ENCODE assay signal across 14 cellular contexts in the genomic region with DNA sequence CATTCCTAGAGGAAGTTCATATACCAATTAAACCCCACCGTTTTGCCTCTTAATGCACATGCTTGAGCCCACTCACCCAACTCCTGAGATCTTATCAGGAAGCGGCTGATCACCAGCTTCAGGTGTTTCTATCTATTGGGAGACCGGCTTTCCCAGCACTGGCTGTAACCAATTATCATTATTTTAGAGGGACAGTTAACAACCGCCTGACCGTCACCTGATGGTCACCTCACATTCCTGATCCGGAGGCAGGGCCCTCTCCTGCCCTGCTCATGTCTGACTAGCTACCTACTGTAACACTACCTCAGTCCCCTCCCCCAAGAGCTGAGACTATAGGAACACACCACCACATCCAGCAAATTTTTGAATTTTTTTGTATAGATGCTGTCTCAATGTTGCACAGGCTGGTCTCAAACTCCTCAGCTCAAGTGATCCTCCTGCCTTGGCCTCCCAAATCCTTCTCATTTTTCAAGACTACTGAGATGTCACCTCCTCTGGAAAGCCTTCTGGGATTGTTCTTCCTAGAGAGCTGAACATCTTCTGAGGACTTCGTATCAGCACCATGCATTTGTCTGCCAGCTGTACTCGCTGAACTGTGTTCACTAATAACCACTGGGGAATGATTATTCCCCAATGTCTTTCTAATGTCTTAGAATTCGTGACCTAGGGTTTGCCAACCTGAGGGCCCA.
DNase-seq lines count a peak whose midpoint lies in the region; TF ChIP-seq lines count a peak whose summit lies in the region.
"Had no signal": no experiment of that assay in that cellular context is flagged by ENCODE, and none has a peak within 500 bp of the region (broad histone marks: within the 10 kb centered on the region; RNA-seq: fewer than 3 reads in every experiment).

No MANE protein-coding gene starts in this region.

- H3K79me1 ChIP-seq in mesenchymal stem cell (replicated peaks; ENCODE audit: low read length, poor library complexity, severe bottlenecking): no peaks in the 10 kb centered on the region

- CTCF ChIA-PET in HEK293 (lab: Yijun Ruan, JAX): interaction anchor here (0.6 to 1.2 kb wide), 7 partner anchors 18 to 366 kb away, joined by 3 to 7 read pairs (median 4); no protein-coding TSS in a partner anchor

- H2BK12ac ChIP-seq in mesenchymal stem cell (ENCODE audit: low read length in 2 of 2): no peak overlapping the region

- H3K4me1 ChIP-seq in HEK293 (ENCODE audit: control insufficient read depth, insufficient read depth, low read length) (peaks cover 8% of the 10 kb centered on the region; the same call in 1 of the 2 replicates), mesenchymal stem cell (ENCODE audit: control insufficient read depth, insufficient read depth, low read depth, low read length) (peaks cover 30% of the 10 kb centered on the region), spleen (peaks cover 0 to 16% (median 10%) of the 10 kb centered on the region in 6 donors)
- H3K4me1 ChIP-seq: HAP-1 had no signal

- H3K4me3 ChIP-seq in HEK293 (ENCODE audit: low read depth, low read length): no peak overlapping the region
- H3K4me3 ChIP-seq in mesenchymal stem cell (ENCODE audit: insufficient read depth in 1 of 2, low read depth in 1 of 2, low read length in 2 of 2): no peak overlapping the region
- H3K4me3 ChIP-seq in spleen: no peak overlapping the region
- H3K4me3 ChIP-seq: A549, HAP-1 had no signal

- DNase-seq in cerebellar cortex (ENCODE audit: low spot score) (peak; percentile 20), mesenchymal stem cell (no peak), spleen (peak; percentile 20), mesenteric fat pad (ENCODE audit: low spot score) (no peak), NCI-H146 treated with DMSO at 0.1 percent for 48 hours (lab: John Stamatoyannopoulos, UW; ENCODE audit: unreplicated experiment) (no peak), NOMO-1 treated with dmso at 0.1 percent for 144 hours (lab: John Stamatoyannopoulos, UW; ENCODE audit: unreplicated experiment) (no peak)
- DNase-seq: AML-193; Caco-2; CD4-positive, alpha-beta T cell had no signal

- H3K4ac ChIP-seq in mesenchymal stem cell (ENCODE audit: low read depth in 1 of 2, low read length in 2 of 2): no peak overlapping the region

- intact Hi-C loops in spleen (cut with DNase I; ENCODE audit: low total_unique reads): loop anchor here (5.0 kb wide), 1 partner anchor 204 kb away; no protein-coding TSS in a partner anchor

- H2BK5ac ChIP-seq in mesenchymal stem cell (ENCODE audit: low read depth, low read length, poor library complexity, severe bottlenecking): no peak overlapping the region

- H4K91ac ChIP-seq in mesenchymal stem cell (ENCODE audit: low read length): no peak overlapping the region

- no peaks in the 10 kb centered on the region for H3K36me3 ChIP-seq in HEK293 (ENCODE audit: control insufficient read depth in 2 of 2, insufficient read depth in 1 of 2, low read length in 2 of 2)
- no peaks in the 10 kb centered on the region for H3K36me3 ChIP-seq in mesenchymal stem cell (ENCODE audit: control insufficient read depth in 1 of 2, insufficient read depth in 2 of 2, low read depth in 1 of 2, low read length in 2 of 2)
- H3K36me3 ChIP-seq in spleen: no peaks in the 10 kb centered on the region
- H3K36me3 ChIP-seq: HAP-1 had no signal

- no peak for TF ChIP-seq POLR2A in spleen (IDR thresholded peaks at IDR 0.05)

- H2AFZ ChIP-seq in mesenchymal stem cell (ENCODE audit: low read depth, low read length): no peak overlapping the region

- no peak overlapping the region for H3K4me2 ChIP-seq in mesenchymal stem cell (ENCODE audit: low read length, poor library complexity, severe bottlenecking)
- H3K4me2 ChIP-seq: A549 had no signal

- WGBS in mesenchymal stem cell: 90% methylated on average over 9 of the region's 9 CpGs
- 82 to 92% (median 90%) methylated on average over 9 of the region's 9 CpGs for WGBS in spleen, 5 donors

- TF ChIP-seq CTCF in HEK293 (tag by site-specific recombination; IDR thresholded peaks at IDR 0.05) (no peak), spleen (IDR thresholded peaks at IDR 0.05 in 8 of 11, conservative IDR thresholded peaks at IDR 0.05 in 3 of 11) (no peak)

- no peak overlapping the region for H4K8ac ChIP-seq in mesenchymal stem cell (ENCODE audit: low read length)

- H3K9ac ChIP-seq in mesenchymal stem cell (ENCODE audit: low read length): no peak overlapping the region

- POLR2A ChIA-PET in HEK293 (lab: Yijun Ruan, JAX): no interaction called here

- H3K27ac ChIP-seq in HEK293 (ENCODE audit: extremely low read depth, low read depth, low read length): no peak overlapping the region
- H3K27ac ChIP-seq in mesenchymal stem cell (ENCODE audit: low read length, poor library complexity, severe bottlenecking): no peak overlapping the region
- H3K27ac ChIP-seq in spleen: no peak overlapping the region
- H3K27ac ChIP-seq: 22Rv1, A549, C4-2B had no signal

- H2BK15ac ChIP-seq in mesenchymal stem cell (ENCODE audit: low read depth, poor library complexity, severe bottlenecking): no peak overlapping the region

- H3K14ac ChIP-seq in mesenchymal stem cell (ENCODE audit: low read length in 2 of 2): no peak overlapping the region

- H3K23ac ChIP-seq in mesenchymal stem cell (ENCODE audit: low read length in 2 of 2): no peak overlapping the region

- H3K9me3 ChIP-seq in HEK293 (ENCODE audit: control insufficient read depth, insufficient read depth, low read depth, low read length) (no peaks in the 10 kb centered on the region), mesenchymal stem cell (ENCODE audit: control insufficient read depth, low read length) (no peaks in the 10 kb centered on the region), spleen (no peaks in the 10 kb centered on the region)
- H3K9me3 ChIP-seq: Caco-2, HAP-1 had no signal

- H2BK120ac ChIP-seq in mesenchymal stem cell (ENCODE audit: low read depth, low read length): no peak overlapping the region

- H3K18ac ChIP-seq in mesenchymal stem cell (ENCODE audit: low read depth in 1 of 2, low read length in 2 of 2): no peak overlapping the region

- H3K27me3 ChIP-seq in mesenchymal stem cell (ENCODE audit: control insufficient read depth in 1 of 2, insufficient read depth in 1 of 2, low read length in 2 of 2) (peaks cover 0 to 53% of the 10 kb centered on the region in 2 experiments), spleen (replicated peaks in 1 of 7) (no peaks in the 10 kb centered on the region)

- H2AK5ac ChIP-seq in mesenchymal stem cell (ENCODE audit: low read length, severe bottlenecking): peak overlapping the region; percentile 14

TF ChIP-seq in HEK293, 187 proteins besides CTCF, POLR2A, EP300 and RAD21:
- no peak for TF ChIP-seq SETDB1 (IDR thresholded peaks at IDR 0.05; ENCODE audit: insufficient read length, low read length)
- TF ChIP-seq ZNF10 (tag by site-specific recombination; IDR thresholded peaks at IDR 0.05): 0 out of 2 replicates have a peak, but pooled peaks have one; percentile 51

Comparison
In these comparisons a context has a peak if more than half of its experiments do, and no peak if none do; other contexts are left out.
1. DNase-seq: peak in cerebellar cortex (single experiment) and spleen (single experiment); none in mesenchymal stem cell (single experiment), mesenteric fat pad (single experiment), NCI-H146 treated with DMSO at 0.1 percent for 48 hours (single experiment) and NOMO-1 treated with dmso at 0.1 percent for 144 hours (single experiment).